ENCODE assay signal across 17 cellular contexts in genomic region chr1:85991261-85991660, GRCh38.
A peak's percentile ranks its signal among the peaks of the same experiment; 100 is the strongest.
DNase-seq lines count a peak whose midpoint lies in the region; ATAC-seq, FAIRE-seq and TF ChIP-seq lines count a peak whose summit lies in the region.
"Had no signal": no experiment of that assay in that cellular context is flagged by ENCODE, and none has a peak within 500 bp of the region (broad histone marks: within the 10 kb centered on the region; RNA-seq: fewer than 3 reads in every experiment).

No MANE protein-coding gene starts in this region.

- FAIRE-seq in GM12891 (lab: Jason Lieb, UNC): peak; percentile 26
- FAIRE-seq: kidney had no signal

- TF ChIP-seq POLR2A in GM12891 (IDR thresholded peaks at IDR 0.05; ENCODE audit: low read depth, low read length) (no peak), right lobe of liver (IDR thresholded peaks at IDR 0.05) (no peak)

- H3K4me3 ChIP-seq in right lobe of liver: no peak overlapping the region
- H3K4me3 ChIP-seq: uterus had no signal

- DNase-seq in GM12891 (ENCODE audit: insufficient read length, low spot score): no peak
- DNase-seq in OCI-M1 (lab: John Stamatoyannopoulos, UW): peak; percentile 64
- DNase-seq in COLO668 (lab: John Stamatoyannopoulos, UW; ENCODE audit: unreplicated experiment): no peak
- no peak for DNase-seq in GOT3 (lab: John Stamatoyannopoulos, UW)
- DNase-seq in right lobe of liver: no peak
- DNase-seq in NCI-H748 (lab: John Stamatoyannopoulos, UW; ENCODE audit: unreplicated experiment): no peak
- DNase-seq: activated naive CD4-positive, alpha-beta T cell treated with Interleukin-2 at 50 U/mL for 16 hours; DMS79 treated with DMSO at 0.1 percent for 48 hours; effector CD8-positive, alpha-beta T cell; H7; kidney; NCI-H1105 treated with DMSO at 0.1 percent for 48 hours; NCI-H446; SIG-M5; uterus had no signal

- H3K27ac ChIP-seq in right lobe of liver: no peak overlapping the region
- H3K27ac ChIP-seq: uterus had no signal

- intact Hi-C loops in right lobe of liver (cut with DNase I): no loop called here

- no peaks in the 10 kb centered on the region for H3K9me3 ChIP-seq in right lobe of liver
- H3K9me3 ChIP-seq: uterus had no signal

- no peaks in the 10 kb centered on the region for H3K27me3 ChIP-seq in right lobe of liver
- H3K27me3 ChIP-seq: uterus had no signal

- no peaks in the 10 kb centered on the region for H3K4me1 ChIP-seq in right lobe of liver
- H3K4me1 ChIP-seq: uterus had no signal

- ATAC-seq in GM21723 (IDR thresholded peaks at IDR 0.05; ENCODE audit: unreplicated experiment) (peak; percentile 42), HG03378 (IDR thresholded peaks at IDR 0.05; ENCODE audit: unreplicated experiment) (peak; percentile 32), right lobe of liver (no peak)

- H3K36me3 ChIP-seq in right lobe of liver: no peaks in the 10 kb centered on the region
- H3K36me3 ChIP-seq: uterus had no signal

- whole genome bisulfite sequencing in right lobe of liver (ENCODE audit: insufficient coverage, low coverage, low lambda C conversion rate, missing lambda C conversion rate): 57% methylated on average over 1 of the region's 1 CpG

- TF ChIP-seq CTCF in right lobe of liver (IDR thresholded peaks at IDR 0.05): no peak

TF ChIP-seq in GM12891, 5 proteins besides CTCF, POLR2A, EP300 and RAD21:
- TF ChIP-seq TAF1 (IDR thresholded peaks at IDR 0.05; ENCODE audit: low read depth, low read length): no peak
- TF ChIP-seq SPI1 (IDR thresholded peaks at IDR 0.05; ENCODE audit: low read depth, low read length): peak; percentile 89

Comparison
In these comparisons a context has a peak if more than half of its experiments do, and no peak if none do; other contexts are left out.
1. ATAC-seq: peak in GM21723 (single experiment) and HG03378 (single experiment); none in right lobe of liver (0 of 4).